Comparison of ENCODE assay signal across 16 cellular contexts in genomic region chr3:141280086-141280485, GRCh38. TPM values are rescaled to one million over a fixed set of nuclear protein-coding genes. Genes with fewer than 3 reads are reported as not detected.
DNase-seq lines count a peak whose midpoint lies in the region; ATAC-seq and TF ChIP-seq lines count a peak whose summit lies in the region.
"Had no signal": no experiment of that assay in that cellular context is flagged by ENCODE, and none has a peak within 500 bp of the region (broad histone marks: within the 10 kb centered on the region; RNA-seq: fewer than 3 reads in every experiment).

No MANE protein-coding gene starts in this region.

- DNase-seq in GM04504 (ENCODE audit: low read depth) (peak; percentile 64), amniotic epithelial cell (ENCODE audit: low read depth) (peak; percentile 81), glomerular visceral epithelial cell (ENCODE audit: extremely low spot score) (peak; percentile 74), thoracic aorta (ENCODE audit: low spot score) (no peak), T-helper 2 cell (no peak)
- DNase-seq in activated T-cell treated with anti-CD3 and anti-CD28 coated beads, Interleukin-2, amount 50 U/mL, for 1 hour = no peak
- DNase-seq: activated B cell treated with CpG ODN at 0.5 μM for 24 hours; effector CD8-positive, alpha-beta T cell; glutamatergic neuron; kidney glomerular epithelial cell; MV-4-11; NCI-H345 had no signal

- H3K27ac ChIP-seq in thoracic aorta = peak overlapping the region; percentile 86 to 92
- H3K27ac ChIP-seq: adrenal gland, neural progenitor cell had no signal

- peak overlapping the region; percentile 3 for H3K4me3 ChIP-seq in thoracic aorta
- H3K4me3 ChIP-seq: adrenal gland, neural progenitor cell, smooth muscle cell had no signal

- no peak for TF ChIP-seq CTCF in thoracic aorta (IDR thresholded peaks at IDR 0.05)

- H3K9me3 ChIP-seq in thoracic aorta = no peaks in the 10 kb centered on the region
- H3K9me3 ChIP-seq: adrenal gland had no signal

- H3K4me1 ChIP-seq in thoracic aorta (ENCODE audit: control insufficient read depth in 1 of 2, low read depth in 2 of 2) = peaks cover 10 to 36% of the 10 kb centered on the region in 2 donors
- H3K4me1 ChIP-seq: neural progenitor cell had no signal

- no peaks in the 10 kb centered on the region for H3K36me3 ChIP-seq in thoracic aorta
- H3K36me3 ChIP-seq: adrenal gland, neural progenitor cell had no signal

- ATAC-seq in thoracic aorta (ENCODE audit: insufficient number of reproducible peaks, low FRiP score, low read depth) (peak; percentile 87), GM19397 (IDR thresholded peaks at IDR 0.05; ENCODE audit: unreplicated experiment) (no peak)

- no peaks in the 10 kb centered on the region for H3K27me3 ChIP-seq in thoracic aorta (replicated peaks; ENCODE audit: insufficient read depth)
- H3K27me3 ChIP-seq: adrenal gland, neural progenitor cell had no signal

RNA-seq across cellular contexts. Expression of gene PXYLP1, which starts 48.5 kb away (rescaled TPM):
- 10 to 100 TPM; 15.2 to 23.2 TPM for total RNA-seq in thoracic aorta

Comparison
In these comparisons a context has a peak if more than half of its experiments do, and no peak if none do; other contexts are left out.
1. DNase-seq: peak in GM04504 (single experiment), amniotic epithelial cell (single experiment) and glomerular visceral epithelial cell (single experiment); none in thoracic aorta (single experiment), T-helper 2 cell (0 of 5) and activated T-cell treated with anti-CD3 and anti-CD28 coated beads, Interleukin-2, amount 50 U/mL, for 1 hour (single experiment).